Comparison of ENCODE assay signal across 2 cellular contexts in the genomic region with DNA sequence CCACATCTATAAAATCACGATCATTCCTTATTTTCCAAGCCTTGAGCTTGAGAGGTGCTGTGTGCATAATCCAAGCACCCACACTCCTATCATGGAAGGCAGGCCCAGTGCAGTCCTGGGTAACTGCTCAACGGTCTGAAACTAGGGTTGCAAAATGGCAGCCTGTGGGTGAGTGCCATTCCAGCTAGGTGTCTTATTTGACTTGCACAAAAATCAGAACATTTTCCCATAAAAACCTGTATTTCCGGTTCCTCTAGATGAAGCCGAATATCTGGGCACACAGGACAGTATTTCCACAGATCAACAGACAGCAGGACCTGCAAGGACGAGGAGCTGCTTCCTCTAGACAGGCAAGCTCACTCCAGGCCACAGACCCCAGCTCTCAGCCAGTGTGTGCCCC.
TF ChIP-seq lines count a peak whose summit lies in the region.

No MANE protein-coding gene starts in this region.

TF ChIP-seq in Ishikawa, 13 proteins besides CTCF, POLR2A, EP300 and RAD21 (continued from another document):
- TF ChIP-seq, protein P1, sequence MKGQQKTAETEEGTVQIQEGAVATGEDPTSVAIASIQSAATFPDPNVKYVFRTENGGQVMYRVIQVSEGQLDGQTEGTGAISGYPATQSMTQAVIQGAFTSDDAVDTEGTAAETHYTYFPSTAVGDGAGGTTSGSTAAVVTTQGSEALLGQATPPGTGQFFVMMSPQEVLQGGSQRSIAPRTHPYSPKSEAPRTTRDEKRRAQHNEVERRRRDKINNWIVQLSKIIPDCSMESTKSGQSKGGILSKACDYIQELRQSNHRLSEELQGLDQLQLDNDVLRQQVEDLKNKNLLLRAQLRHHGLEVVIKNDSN (IDR thresholded peaks at IDR 0.05), result no peak
- TF ChIP-seq, protein P2, sequence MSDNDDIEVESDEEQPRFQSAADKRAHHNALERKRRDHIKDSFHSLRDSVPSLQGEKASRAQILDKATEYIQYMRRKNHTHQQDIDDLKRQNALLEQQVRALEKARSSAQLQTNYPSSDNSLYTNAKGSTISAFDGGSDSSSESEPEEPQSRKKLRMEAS (IDR thresholded peaks at IDR 0.05), result peak; percentile 41; the same call in 1 of the 2 replicates
- TF ChIP-seq TAF1 (IDR thresholded peaks at IDR 0.05; ENCODE audit: low read depth) (no peak), YY1 (IDR thresholded peaks at IDR 0.05; ENCODE audit: low read depth) (peak; percentile 71), CREB1 (IDR thresholded peaks at IDR 0.05; ENCODE audit: low read depth) (no peak)

TF ChIP-seq in endothelial cell of umbilical vein, 7 proteins besides CTCF, POLR2A, EP300 and RAD21 (continued from another document):
- TF ChIP-seq, protein P2 (IDR thresholded peaks at IDR 0.05; ENCODE audit: insufficient read depth, insufficient read length), result no peak
- TF ChIP-seq POLR2AphosphoS5 (IDR thresholded peaks at IDR 0.05; ENCODE audit: insufficient read depth, low read depth, low read length), result no peak
- no peak for TF ChIP-seq EZH2 (IDR thresholded peaks at IDR 0.05; ENCODE audit: borderline replicate concordance, low read depth, low read length, severe bottlenecking)
- no peak for TF ChIP-seq GATA2 (IDR thresholded peaks at IDR 0.05; ENCODE audit: insufficient read depth, insufficient read length, low read depth, low read length)
- no peak for TF ChIP-seq FOS (IDR thresholded peaks at IDR 0.05; ENCODE audit: borderline replicate concordance, insufficient read depth, low read length)
